In genomic region chr5:61768692-61769281, GRCh38 we compare ENCODE assay signal across 9 cellular contexts.
DNase-seq lines count a peak whose midpoint lies in the region; ATAC-seq and TF ChIP-seq lines count a peak whose summit lies in the region.
"Had no signal": no experiment of that assay in that cellular context is flagged by ENCODE, and none has a peak within 500 bp of the region (broad histone marks: within the 10 kb centered on the region; RNA-seq: fewer than 3 reads in every experiment).

No MANE protein-coding gene starts in this region.

- H3K9me3 ChIP-seq in DOHH2 (ENCODE audit: control insufficient read depth, insufficient read depth, low read length) (no peaks in the 10 kb centered on the region), PC-9 (ENCODE audit: insufficient read depth, low read depth) (no peaks in the 10 kb centered on the region)

- H4K20me1 ChIP-seq in DOHH2 (ENCODE audit: control insufficient read depth, insufficient read depth, low read depth, low read length) (no peaks in the 10 kb centered on the region), PC-9 (ENCODE audit: insufficient read depth) (no peaks in the 10 kb centered on the region)

- POLR2A ChIA-PET in PC-9 (lab: Charles Lee; ENCODE audit: unreplicated experiment) = no interaction called here

- H3K4me2 ChIP-seq in DOHH2 (ENCODE audit: low read length) = no peak overlapping the region
- H3K4me2 ChIP-seq in PC-9 = no peak overlapping the region

- DNase-seq in PC-9 = peak in 1 of 2 experiments; percentile 32
- peak; percentile 14 to 42 for DNase-seq in foreskin keratinocyte
- DNase-seq in epidermal melanocyte (ENCODE audit: insufficient read length, low spot score) = no peak
- DNase-seq in cerebellar nuclear complex (lab: John Stamatoyannopoulos, UW) = no peak
- no peak for DNase-seq in DMS79 (lab: John Stamatoyannopoulos, UW)

- TF ChIP-seq CTCF in DOHH2 (IDR thresholded peaks at IDR 0.05; ENCODE audit: low read depth, low read length, poor library complexity, severe bottlenecking) (peak; percentile 92), PC-9 (conservative IDR thresholded peaks at IDR 0.05) (peak; percentile 74), foreskin keratinocyte (conservative IDR thresholded peaks at IDR 0.05) (peak; percentile 94)

- H3K4me3 ChIP-seq in DOHH2 (ENCODE audit: low read length) (no peak overlapping the region), PC-9 (no peak overlapping the region)
- H3K4me3 ChIP-seq: skin epidermis had no signal

- H3K27me3 ChIP-seq in DOHH2 (ENCODE audit: control insufficient read depth, low read length) = 0 out of 2 replicates have a peak, but pooled peaks cover 3% of the 10 kb centered on the region
- peaks cover 52% of the 10 kb centered on the region for H3K27me3 ChIP-seq in PC-9 (ENCODE audit: insufficient read depth, low read depth)
- peaks cover 48% of the 10 kb centered on the region for H3K27me3 ChIP-seq in foreskin keratinocyte

- H3K4me1 ChIP-seq in DOHH2 (ENCODE audit: control insufficient read depth, low read length) = no peaks in the 10 kb centered on the region
- no peaks in the 10 kb centered on the region for H3K4me1 ChIP-seq in PC-9 (replicated peaks; ENCODE audit: insufficient read depth)
- H3K4me1 ChIP-seq in foreskin keratinocyte = no peaks in the 10 kb centered on the region

- ATAC-seq in GM19395 (IDR thresholded peaks at IDR 0.05; ENCODE audit: unreplicated experiment) (peak; percentile 95), HG03159 (IDR thresholded peaks at IDR 0.05; ENCODE audit: unreplicated experiment) (peak; percentile 98), foreskin keratinocyte (peak; percentile 99)

- CTCF ChIA-PET in PC-9 (lab: Charles Lee) = interaction anchor here (0.6 kb wide), 1 partner anchor 359 kb away, joined by 3 read pairs; no protein-coding TSS in a partner anchor

- H2AFZ ChIP-seq in PC-9 = no peak overlapping the region

- no peaks in the 10 kb centered on the region for H3K36me3 ChIP-seq in DOHH2 (ENCODE audit: control insufficient read depth, low read length)
- H3K36me3 ChIP-seq in PC-9 (ENCODE audit: low read depth) = no peaks in the 10 kb centered on the region

- no peaks in the 10 kb centered on the region for H3K9me2 ChIP-seq in DOHH2 (replicated peaks; ENCODE audit: control insufficient read depth, low read length)
- H3K9me2 ChIP-seq in PC-9 (ENCODE audit: insufficient read depth) = no peaks in the 10 kb centered on the region

- H3K27ac ChIP-seq in DOHH2 (ENCODE audit: low read depth, low read length) (no peak overlapping the region), PC-9 (no peak overlapping the region), foreskin keratinocyte (no peak overlapping the region)
- H3K27ac ChIP-seq: skin epidermis had no signal

- BruUV-seq in PC-9 (replicated peaks; lab: Mats Ljungman, UMichigan) = no TSS peak

- intact Hi-C loops in PC-9 (cut with micrococcal nuclease; ENCODE audit: unreplicated experiment) = no loop called here

- no peaks in the 10 kb centered on the region for H3F3A ChIP-seq in DOHH2 (ENCODE audit: control insufficient read depth, insufficient read depth)
- H3F3A ChIP-seq in PC-9 (ENCODE audit: insufficient read depth, low read depth) = no peaks in the 10 kb centered on the region

- H3K79me2 ChIP-seq in DOHH2 (ENCODE audit: control insufficient read depth, low read length) (no peaks in the 10 kb centered on the region), PC-9 (ENCODE audit: low read depth) (no peaks in the 10 kb centered on the region)

Comparison
In these comparisons a context has a peak if more than half of its experiments do, and no peak if none do; other contexts are left out.
1. DNase-seq: peak in foreskin keratinocyte (2 of 2); none in epidermal melanocyte (single experiment), cerebellar nuclear complex (0 of 2) and DMS79 (single experiment).
2. Peak in every context shown above with its lines, with median percentiles within 50 percentile points of each other: CTCF ChIP-seq and ATAC-seq.